Comparison of ENCODE assay signal across 1 cellular context in genomic region chr21:44010429-44010828, GRCh38.
TF ChIP-seq lines count a peak whose summit lies in the region.

No MANE protein-coding gene starts in this region.

TF ChIP-seq in HepG2, 621 proteins besides CTCF, POLR2A, EP300 and RAD21 (continued from another document and continues in another):
- TF ChIP-seq AHDC1 (CRISPR knock-in tag; IDR thresholded peaks at IDR 0.05; ENCODE audit: borderline replicate concordance): peak; percentile 15; the same call in 1 of the 2 replicates
- TF ChIP-seq SAP130 (CRISPR knock-in tag; IDR thresholded peaks at IDR 0.05; ENCODE audit: low read depth): peak; percentile 86
- TF ChIP-seq HOXA3 (CRISPR knock-in tag; IDR thresholded peaks at IDR 0.05): peak; percentile 19; the same call in 1 of the 2 replicates
- no peak for TF ChIP-seq SOX13 (IDR thresholded peaks at IDR 0.05)
- TF ChIP-seq SOX13 (CRISPR knock-in tag; conservative IDR thresholded peaks at IDR 0.05 in 1 of 2, IDR thresholded peaks at IDR 0.05 in 1 of 2): no peak
- TF ChIP-seq ZNF674 (CRISPR knock-in tag; IDR thresholded peaks at IDR 0.05; ENCODE audit: low read depth): no peak
- 0 out of 2 replicates have a peak, but pooled peaks have one; percentile 7 for TF ChIP-seq PHF20 (CRISPR knock-in tag; IDR thresholded peaks at IDR 0.05)
- TF ChIP-seq SP5 (CRISPR knock-in tag; IDR thresholded peaks at IDR 0.05; ENCODE audit: borderline replicate concordance, low read depth): peak; percentile 89
- 0 out of 2 replicates have a peak, but pooled peaks have one; percentile 48 for TF ChIP-seq BCL3 (CRISPR knock-in tag; IDR thresholded peaks at IDR 0.05)
- no peak for TF ChIP-seq GATA4 (IDR thresholded peaks at IDR 0.05; ENCODE audit: borderline replicate concordance, low read depth)
- TF ChIP-seq ZNF687 (CRISPR knock-in tag; IDR thresholded peaks at IDR 0.05): peak; percentile 68
- 0 out of 2 replicates have a peak, but pooled peaks have one; percentile 18 for TF ChIP-seq SP4 (CRISPR knock-in tag; IDR thresholded peaks at IDR 0.05)
- peak; percentile 38; the same call in 1 of the 2 replicates for TF ChIP-seq MAX (IDR thresholded peaks at IDR 0.05)
- peak; percentile 64 for TF ChIP-seq TEAD3 (CRISPR knock-in tag; optimal IDR thresholded peaks at IDR 0.05; ENCODE audit: borderline replicate concordance)
- TF ChIP-seq FOXA3 (CRISPR knock-in tag; IDR thresholded peaks at IDR 0.05): peak; percentile 31; the same call in 1 of the 2 replicates
- no peak for TF ChIP-seq ATF4 (CRISPR knock-in tag; IDR thresholded peaks at IDR 0.05)
- TF ChIP-seq ZBTB37 (CRISPR knock-in tag; IDR thresholded peaks at IDR 0.05): no peak
- TF ChIP-seq ASH2L (IDR thresholded peaks at IDR 0.05; ENCODE audit: insufficient read length, low read depth, low read length): peak; percentile 20
- TF ChIP-seq STAT5B (CRISPR knock-in tag; IDR thresholded peaks at IDR 0.05): no peak
- TF ChIP-seq ZNF292 (CRISPR knock-in tag; IDR thresholded peaks at IDR 0.05; ENCODE audit: borderline replicate concordance, low read depth): peak; percentile 87; the same call in 1 of the 2 replicates
- no peak for TF ChIP-seq FOXO4 (CRISPR knock-in tag; conservative IDR thresholded peaks at IDR 0.05)
- TF ChIP-seq RXRA (CRISPR knock-in tag; IDR thresholded peaks at IDR 0.05): peak; percentile 63; the same call in 1 of the 2 replicates
- TF ChIP-seq MYC (CRISPR knock-in tag; IDR thresholded peaks at IDR 0.05; ENCODE audit: borderline replicate concordance): 0 out of 2 replicates have a peak, but pooled peaks have one; percentile 34
- TF ChIP-seq ZFX (CRISPR knock-in tag; IDR thresholded peaks at IDR 0.05; ENCODE audit: low read depth): peak; percentile 59; the same call in 1 of the 2 replicates
- no peak for TF ChIP-seq PCBP1 (IDR thresholded peaks at IDR 0.05; ENCODE audit: borderline replicate concordance, low read depth, low read length)
- TF ChIP-seq FOXP1 (IDR thresholded peaks at IDR 0.05): no peak
- TF ChIP-seq FOXP1 (CRISPR knock-in tag; IDR thresholded peaks at IDR 0.05): peak; percentile 32; the same call in 1 of the 2 replicates
- TF ChIP-seq LRRFIP1 (CRISPR knock-in tag; conservative IDR thresholded peaks at IDR 0.05): no peak
- TF ChIP-seq ZBTB21 (CRISPR knock-in tag; IDR thresholded peaks at IDR 0.05): no peak
- TF ChIP-seq MTA1 (CRISPR knock-in tag; IDR thresholded peaks at IDR 0.05; ENCODE audit: borderline replicate concordance): peak; percentile 21; the same call in 1 of the 2 replicates
- TF ChIP-seq HDAC1 (CRISPR knock-in tag; IDR thresholded peaks at IDR 0.05): 0 out of 2 replicates have a peak, but pooled peaks have one; percentile 44
- no peak for TF ChIP-seq NR3C1 (CRISPR knock-in tag; IDR thresholded peaks at IDR 0.05)
- peak; percentile 47; the same call in 1 of the 2 replicates for TF ChIP-seq KDM5B (CRISPR knock-in tag; IDR thresholded peaks at IDR 0.05; ENCODE audit: borderline replicate concordance)
- peak; percentile 47 for TF ChIP-seq SALL1 (CRISPR knock-in tag; IDR thresholded peaks at IDR 0.05)
- peak; percentile 62 for TF ChIP-seq UBTF (CRISPR knock-in tag; IDR thresholded peaks at IDR 0.05)
- TF ChIP-seq ZNF598 (CRISPR knock-in tag; IDR thresholded peaks at IDR 0.05; ENCODE audit: borderline replicate concordance): peak; percentile 58; the same call in 1 of the 2 replicates
- no peak for TF ChIP-seq SMAD9 (CRISPR knock-in tag; IDR thresholded peaks at IDR 0.05)
- TF ChIP-seq ZNF333 (CRISPR knock-in tag; IDR thresholded peaks at IDR 0.05; ENCODE audit: borderline replicate concordance): no peak
- 0 out of 2 replicates have a peak, but pooled peaks have one; percentile 8 for TF ChIP-seq HIVEP1 (CRISPR knock-in tag; IDR thresholded peaks at IDR 0.05)
